ENCODE assay signal across 9 cellular contexts in the genomic region with DNA sequence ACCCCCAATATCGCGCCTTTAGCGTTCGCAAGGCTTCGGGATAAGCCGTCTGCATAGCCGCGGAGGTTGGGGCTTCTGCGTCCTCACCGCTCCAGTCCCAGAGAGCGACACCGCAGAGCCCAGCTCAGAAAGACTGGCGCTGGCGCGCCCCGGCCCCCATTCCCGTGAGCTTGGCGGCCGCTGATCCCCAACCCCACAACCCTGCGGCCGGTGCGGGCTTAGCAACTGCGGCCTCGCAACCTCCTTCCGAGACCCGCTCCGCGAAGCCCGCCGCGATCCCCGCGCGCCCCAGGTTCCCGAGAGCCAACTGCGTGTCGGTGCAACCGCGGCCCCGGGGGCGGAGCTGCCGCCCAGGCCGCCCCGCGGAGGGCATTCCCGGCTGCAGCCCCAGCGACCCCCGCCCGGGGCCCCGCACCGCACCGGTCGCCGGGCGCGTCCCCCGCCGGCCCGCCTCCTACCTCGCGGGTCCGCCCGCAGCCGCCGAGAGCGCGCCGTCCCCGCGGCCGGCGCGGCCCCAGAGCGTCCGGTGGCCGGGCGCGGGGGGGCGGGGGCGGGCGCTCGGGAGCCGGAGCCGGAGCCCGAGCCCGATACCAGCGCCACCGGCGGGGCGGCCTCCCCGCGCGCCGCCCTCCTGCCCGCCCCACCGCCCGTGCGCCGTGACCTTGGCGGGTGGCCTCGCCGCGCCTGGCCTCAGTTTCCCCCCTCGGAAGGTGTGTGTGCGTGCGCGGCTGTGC.
DNase-seq lines count a peak whose midpoint lies in the region; ATAC-seq and TF ChIP-seq lines count a peak whose summit lies in the region.
"Had no signal": no experiment of that assay in that cellular context is flagged by ENCODE, and none has a peak within 500 bp of the region (broad histone marks: within the 10 kb centered on the region; RNA-seq: fewer than 3 reads in every experiment).

No MANE protein-coding gene starts in this region.

- peak overlapping the region; percentile 91 for H3K27ac ChIP-seq in caudate nucleus (ENCODE audit: low read depth, low read length)
- peak overlapping the region; percentile 89 for H3K27ac ChIP-seq in lower lobe of right lung
- peak overlapping the region; percentile 89 for H3K27ac ChIP-seq in upper lobe of right lung
- H3K27ac ChIP-seq in foreskin keratinocyte = no peak overlapping the region
- H3K27ac ChIP-seq: epithelial cell of prostate had no signal

- no peak for TF ChIP-seq CTCF in lower lobe of right lung (IDR thresholded peaks at IDR 0.05)
- no peak for TF ChIP-seq CTCF in upper lobe of right lung (IDR thresholded peaks at IDR 0.05)
- no peak for TF ChIP-seq CTCF in foreskin keratinocyte (conservative IDR thresholded peaks at IDR 0.05)

- H3K27me3 ChIP-seq in lower lobe of right lung (ENCODE audit: low read depth) (no peaks in the 10 kb centered on the region), upper lobe of right lung (no peaks in the 10 kb centered on the region), foreskin keratinocyte (peaks cover 84% of the 10 kb centered on the region)

- intact Hi-C loops in lower lobe of right lung (cut with DNase I) (no loop called here), upper lobe of right lung (cut with DNase I) (no loop called here)

- H3K36me3 ChIP-seq in lower lobe of right lung (no peaks in the 10 kb centered on the region), upper lobe of right lung (no peaks in the 10 kb centered on the region)

- H3K4me3 ChIP-seq in lower lobe of right lung (peak overlapping the region; percentile 82), upper lobe of right lung (peak overlapping the region; percentile 82)

- H3K9me3 ChIP-seq in lower lobe of right lung (no peaks in the 10 kb centered on the region), upper lobe of right lung (no peaks in the 10 kb centered on the region)

- ATAC-seq in lower lobe of right lung (peak; percentile 20 to 33), upper lobe of right lung (peak; percentile 12), foreskin keratinocyte (no peak)

- DNase-seq in activated effector memory CD4-positive, alpha-beta T cell treated with anti-CD3 and anti-CD28 coated beads, Interleukin-2, amount 50 U/mL, for 16 hours = peak; percentile 70
- DNase-seq in activated effector memory CD4-positive, alpha-beta T cell treated with Interleukin-2 at 50 U/mL for 16 hours = no peak
- DNase-seq in NCI-H69 (lab: John Stamatoyannopoulos, UW) (peak; percentile 24), caudate nucleus (lab: John Stamatoyannopoulos, UW) (peak in 6 of 61 donors; percentile 28 to 60 (median 39)), lower lobe of right lung (peak; percentile 65), upper lobe of right lung (peak; percentile 76), islet precursor cell (no peak), foreskin keratinocyte (no peak)

- H3K4me1 ChIP-seq in lower lobe of right lung (peaks cover 33% of the 10 kb centered on the region), upper lobe of right lung (peaks cover 27% of the 10 kb centered on the region), foreskin keratinocyte (no peaks in the 10 kb centered on the region)

Comparison
In these comparisons a context has a peak if more than half of its experiments do, and no peak if none do; other contexts are left out.
1. DNase-seq: peak in activated effector memory CD4-positive, alpha-beta T cell treated with anti-CD3 and anti-CD28 coated beads, Interleukin-2, amount 50 U/mL, for 16 hours (single experiment), NCI-H69 (single experiment), lower lobe of right lung (single experiment) and upper lobe of right lung (single experiment); none in activated effector memory CD4-positive, alpha-beta T cell treated with Interleukin-2 at 50 U/mL for 16 hours (single experiment), islet precursor cell (single experiment) and foreskin keratinocyte (0 of 2).